In genomic region chr1:233675893-233676292, GRCh38 we compare ENCODE assay signal across 11 cellular contexts.
DNase-seq lines count a peak whose midpoint lies in the region; ATAC-seq and TF ChIP-seq lines count a peak whose summit lies in the region.
"Had no signal": no experiment of that assay in that cellular context is flagged by ENCODE, and none has a peak within 500 bp of the region (broad histone marks: within the 10 kb centered on the region; RNA-seq: fewer than 3 reads in every experiment).

No MANE protein-coding gene starts in this region.

- ATAC-seq in GM19324 (IDR thresholded peaks at IDR 0.05; ENCODE audit: low FRiP score, unreplicated experiment) (peak; percentile 79), HG02623 (IDR thresholded peaks at IDR 0.05; ENCODE audit: unreplicated experiment) (peak; percentile 82), HG03439 (IDR thresholded peaks at IDR 0.05; ENCODE audit: unreplicated experiment) (peak; percentile 80)
- ATAC-seq: activated CD8-positive, alpha-beta T cell treated with anti-CD3 and anti-CD28 coated beads for 36 hours; natural killer cell had no signal

- H3K36me3 Mint-ChIP-seq in activated naive CD8-positive, alpha-beta T cell treated with anti-CD3 and anti-CD28 coated beads for 36 hours, result no peaks in the 10 kb centered on the region
- H3K36me3 Mint-ChIP-seq: natural killer cell had no signal

- H3K4me1 Mint-ChIP-seq in activated naive CD8-positive, alpha-beta T cell treated with anti-CD3 and anti-CD28 coated beads for 36 hours, result no peaks in the 10 kb centered on the region
- H3K4me1 Mint-ChIP-seq: natural killer cell had no signal

- H3K27me3 Mint-ChIP-seq in activated naive CD8-positive, alpha-beta T cell treated with anti-CD3 and anti-CD28 coated beads for 36 hours, result peaks cover 4% of the 10 kb centered on the region

- intact Hi-C loops in dorsolateral prefrontal cortex (cut with DNase I), result loop anchor here in 1 of 2 donors (5.0 kb wide), 1 partner anchor 116 kb away; no protein-coding TSS in a partner anchor

- no peaks in the 10 kb centered on the region for H3K36me3 ChIP-seq in GM06990 (ENCODE audit: control insufficient read depth, insufficient read depth, low read length)

- H3K27me3 ChIP-seq in GM06990 (replicated peaks; ENCODE audit: control insufficient read depth, insufficient read depth, low read length) (no peaks in the 10 kb centered on the region), dorsolateral prefrontal cortex (no peaks in the 10 kb centered on the region)

- H3K27ac Mint-ChIP-seq in activated naive CD8-positive, alpha-beta T cell treated with anti-CD3 and anti-CD28 coated beads for 36 hours, result no peak overlapping the region
- H3K27ac Mint-ChIP-seq: activated CD8-positive, alpha-beta T cell treated with anti-CD3 and anti-CD28 coated beads for 36 hours; natural killer cell had no signal

- H3K27ac ChIP-seq in dorsolateral prefrontal cortex, result peak overlapping the region in 1 of 59 donors; percentile 50

- no peak overlapping the region for H3K4me3 Mint-ChIP-seq in activated naive CD8-positive, alpha-beta T cell treated with anti-CD3 and anti-CD28 coated beads for 36 hours
- H3K4me3 Mint-ChIP-seq: activated CD8-positive, alpha-beta T cell treated with anti-CD3 and anti-CD28 coated beads for 36 hours; natural killer cell had no signal

- H3K9me3 Mint-ChIP-seq in activated naive CD8-positive, alpha-beta T cell treated with anti-CD3 and anti-CD28 coated beads for 36 hours, result no peaks in the 10 kb centered on the region
- H3K9me3 Mint-ChIP-seq: activated CD8-positive, alpha-beta T cell treated with anti-CD3 and anti-CD28 coated beads for 36 hours had no signal

- DNase-seq in GM06990 (ENCODE audit: extremely low read depth, insufficient read length), result peak; percentile 59
- no peak for DNase-seq in retina
- no peak for DNase-seq in activated naive CD8-positive, alpha-beta T cell treated with anti-CD3 and anti-CD28 coated beads for 36 hours
- DNase-seq in dorsolateral prefrontal cortex, result no peak
- no peak for DNase-seq in OCI-M1 (lab: John Stamatoyannopoulos, UW)
- DNase-seq: activated CD8-positive, alpha-beta T cell treated with anti-CD3 and anti-CD28 coated beads for 36 hours; aorta; natural killer cell had no signal

- peak; percentile 42 for TF ChIP-seq CTCF in GM06990 (IDR thresholded peaks at IDR 0.05; ENCODE audit: insufficient read depth, low read length, poor library complexity, severe bottlenecking)
- TF ChIP-seq CTCF in dorsolateral prefrontal cortex (IDR thresholded peaks at IDR 0.05 in 54 of 56, conservative IDR thresholded peaks at IDR 0.05 in 2 of 56; ENCODE audit: low read depth in 1 of 56, partially characterized antibody in 56 of 56), result no peak

- H3K4me3 ChIP-seq in GM06990 (replicated peaks; ENCODE audit: low read depth, low read length) (no peak overlapping the region), dorsolateral prefrontal cortex (no peak overlapping the region)
